3 cellular contexts compared by ENCODE assay signal in genomic region chr6:143247586-143247985, GRCh38.
"Had no signal": no experiment of that assay in that cellular context is flagged by ENCODE, and none has a peak within 500 bp of the region (broad histone marks: within the 10 kb centered on the region; RNA-seq: fewer than 3 reads in every experiment).

No MANE protein-coding gene starts in this region.

- ATAC-seq: GM12878 had no signal

- DNase-seq: GDM1, GF-D8 had no signal

- H3K4me3 ChIP-seq: GM12878 had no signal
